ENCODE assay signal across 15 cellular contexts in the genomic region with DNA sequence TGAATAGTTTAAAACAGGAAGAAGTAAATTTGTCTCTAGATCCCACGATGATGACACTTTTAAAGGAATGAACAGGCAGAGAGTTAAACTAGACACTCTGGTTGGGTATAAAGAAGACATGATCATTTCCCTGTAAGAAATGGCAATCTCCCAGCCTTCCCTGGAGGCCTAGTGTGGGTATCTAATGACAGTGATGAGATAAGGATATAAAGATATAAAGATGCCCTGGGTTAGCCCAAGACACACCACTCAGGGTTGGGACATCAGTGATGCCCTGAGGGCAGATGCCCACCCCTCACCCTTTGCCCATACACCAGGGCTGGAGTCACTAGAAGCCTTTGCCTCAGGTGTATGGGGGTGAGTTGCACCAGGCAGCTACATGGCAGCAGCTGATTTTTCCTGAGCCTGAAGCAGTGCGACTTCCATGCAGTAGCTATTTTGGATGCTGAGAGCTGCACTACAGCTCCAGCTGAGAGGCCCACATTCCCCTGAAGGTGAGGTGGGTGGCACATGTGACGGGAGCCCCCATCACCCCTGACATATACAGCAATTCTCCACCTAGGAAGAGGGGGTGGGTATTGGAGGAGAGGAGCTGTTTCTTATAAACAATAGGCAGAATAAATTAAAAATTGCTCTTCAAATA.
A peak's percentile ranks its signal among the peaks of the same experiment; 100 is the strongest.
DNase-seq lines count a peak whose midpoint lies in the region; ATAC-seq and TF ChIP-seq lines count a peak whose summit lies in the region.
"Had no signal": no experiment of that assay in that cellular context is flagged by ENCODE, and none has a peak within 500 bp of the region (broad histone marks: within the 10 kb centered on the region; RNA-seq: fewer than 3 reads in every experiment).

No MANE protein-coding gene starts in this region.

- no peak overlapping the region for H3K4me3 Mint-ChIP-seq in endodermal cell
- no peak overlapping the region for H3K4me3 Mint-ChIP-seq in nephron progenitor cell
- H3K4me3 Mint-ChIP-seq: activated CD4-positive, alpha-beta memory T cell treated with anti-CD3 and anti-CD28 coated beads for 36 hours; activated naive CD4-positive, alpha-beta T cell treated with anti-CD3 and anti-CD28 coated beads, Interleukin-2, amount 10 ng/mL, durations not matched to agents 7 days and 5 days; natural killer cell treated with Interleukin-12 subunit alpha and Interleukin-12 subunit beta and Interleukin-15 and Interleukin-18, amount 100 ng/mL, for 72 hours; T-helper 1 cell treated with Interleukin-12 subunit alpha and Interleukin-12 subunit beta and Interleukin-4 antibody, amounts not matched to agents 30 μg/mL and 1 μg/mL, for 36 hours had no signal

- H3K36me3 ChIP-seq in endodermal cell (ENCODE audit: control insufficient read depth, insufficient read depth, low read length) = no peaks in the 10 kb centered on the region
- H3K36me3 ChIP-seq in Peyer's patch = no peaks in the 10 kb centered on the region
- H3K36me3 ChIP-seq in left lung = no peaks in the 10 kb centered on the region

- TF ChIP-seq CTCF in endodermal cell (conservative IDR thresholded peaks at IDR 0.05) (no peak), Peyer's patch (IDR thresholded peaks at IDR 0.05) (no peak), nephron progenitor cell (IDR thresholded peaks at IDR 0.05) (no peak), left lung (IDR thresholded peaks at IDR 0.05) (no peak)

- H3K27me3 ChIP-seq in endodermal cell (ENCODE audit: control insufficient read depth, insufficient read depth, low read length, poor library complexity, severe bottlenecking) (no peaks in the 10 kb centered on the region), Peyer's patch (no peaks in the 10 kb centered on the region), left lung (no peaks in the 10 kb centered on the region)

- H3K9me3 ChIP-seq in endodermal cell (ENCODE audit: control insufficient read depth, low read length) (no peaks in the 10 kb centered on the region), iPS-18c (ENCODE audit: control insufficient read depth, insufficient read depth, low read length) (no peaks in the 10 kb centered on the region), Peyer's patch (no peaks in the 10 kb centered on the region), left lung (no peaks in the 10 kb centered on the region)

- H3K27ac Mint-ChIP-seq in endodermal cell = no peak overlapping the region
- H3K27ac Mint-ChIP-seq in nephron progenitor cell = no peak overlapping the region
- H3K27ac Mint-ChIP-seq: activated CD4-positive, alpha-beta memory T cell treated with anti-CD3 and anti-CD28 coated beads for 36 hours; activated naive CD4-positive, alpha-beta T cell treated with anti-CD3 and anti-CD28 coated beads, Interleukin-2, amount 10 ng/mL, durations not matched to agents 7 days and 5 days; natural killer cell treated with Interleukin-12 subunit alpha and Interleukin-12 subunit beta and Interleukin-15 and Interleukin-18, amount 100 ng/mL, for 72 hours; T-helper 1 cell treated with Interleukin-12 subunit alpha and Interleukin-12 subunit beta and Interleukin-4 antibody, amounts not matched to agents 30 μg/mL and 1 μg/mL, for 36 hours had no signal

- peak; percentile 14 for DNase-seq in NCI-H69 (lab: John Stamatoyannopoulos, UW)
- DNase-seq in endodermal cell = no peak
- peak; percentile 8 for DNase-seq in retina
- DNase-seq in Peyer's patch = no peak
- no peak for DNase-seq in nephron progenitor cell
- DNase-seq in left lung = no peak
- DNase-seq: activated CD4-positive, alpha-beta memory T cell treated with anti-CD3 and anti-CD28 coated beads for 36 hours; activated naive CD4-positive, alpha-beta T cell treated with anti-CD3 and anti-CD28 coated beads, Interleukin-2, amount 10 ng/mL, durations not matched to agents 7 days and 5 days; GM23248; NCI-H1694 treated with DMSO at 0.1 percent for 48 hours; NCI-H446 had no signal

- H3K4me3 ChIP-seq in endodermal cell (ENCODE audit: low read length) (no peak overlapping the region), iPS-18c (ENCODE audit: insufficient read depth, low read depth, low read length) (0 out of 2 replicates have a peak overlapping the region, but pooled peaks have one; percentile 11), Peyer's patch (no peak overlapping the region), left lung (no peak overlapping the region)
- H3K4me3 ChIP-seq: GM23248 had no signal

- WGBS in endodermal cell (ENCODE audit: insufficient coverage in 1 of 2, insufficient read length in 1 of 2), 2 experiments = 83 to 88% methylated on average over 1 to 3 of the region's 3 CpGs

- H3K27ac ChIP-seq in endodermal cell (ENCODE audit: low read depth, low read length) (peak overlapping the region; percentile 62), Peyer's patch (peak overlapping the region in 1 of 4 donors; percentile 4), left lung (no peak overlapping the region)
- H3K27ac ChIP-seq: GM23248 had no signal

- no peaks in the 10 kb centered on the region for H3K27me3 Mint-ChIP-seq in endodermal cell (ENCODE audit: insufficient read depth)
- peaks cover 3% of the 10 kb centered on the region for H3K27me3 Mint-ChIP-seq in nephron progenitor cell (ENCODE audit: low read depth, poor library complexity)
- H3K27me3 Mint-ChIP-seq: activated naive CD4-positive, alpha-beta T cell treated with anti-CD3 and anti-CD28 coated beads, Interleukin-2, amount 10 ng/mL, durations not matched to agents 7 days and 5 days had no signal

- H3K9me3 Mint-ChIP-seq in endodermal cell = no peaks in the 10 kb centered on the region
- H3K9me3 Mint-ChIP-seq in nephron progenitor cell = no peaks in the 10 kb centered on the region
- H3K9me3 Mint-ChIP-seq: activated CD4-positive, alpha-beta memory T cell treated with anti-CD3 and anti-CD28 coated beads for 36 hours; activated naive CD4-positive, alpha-beta T cell treated with anti-CD3 and anti-CD28 coated beads, Interleukin-2, amount 10 ng/mL, durations not matched to agents 7 days and 5 days; natural killer cell treated with Interleukin-12 subunit alpha and Interleukin-12 subunit beta and Interleukin-15 and Interleukin-18, amount 100 ng/mL, for 72 hours; T-helper 1 cell treated with Interleukin-12 subunit alpha and Interleukin-12 subunit beta and Interleukin-4 antibody, amounts not matched to agents 30 μg/mL and 1 μg/mL, for 36 hours had no signal

- TF ChIP-seq POLR2A in Peyer's patch (IDR thresholded peaks at IDR 0.05) = no peak

- ATAC-seq in GM18873 (IDR thresholded peaks at IDR 0.05; ENCODE audit: low FRiP score, unreplicated experiment) (no peak), left lung (no peak)

- H3K4me1 ChIP-seq in endodermal cell (ENCODE audit: control insufficient read depth, insufficient read depth, low read length) (peaks cover 3% of the 10 kb centered on the region), Peyer's patch (peaks cover 0 to 8% (median 0%) of the 10 kb centered on the region in 4 donors), left lung (no peaks in the 10 kb centered on the region)

- H3K4me1 Mint-ChIP-seq in endodermal cell = peaks cover 15% of the 10 kb centered on the region
- peaks cover 17% of the 10 kb centered on the region for H3K4me1 Mint-ChIP-seq in nephron progenitor cell
- H3K4me1 Mint-ChIP-seq: activated naive CD4-positive, alpha-beta T cell treated with anti-CD3 and anti-CD28 coated beads, Interleukin-2, amount 10 ng/mL, durations not matched to agents 7 days and 5 days had no signal

- intact Hi-C loops in left lung (cut with DNase I) = no loop called here

- H3K9ac ChIP-seq in endodermal cell (ENCODE audit: extremely low read depth, low read length, poor library complexity, severe bottlenecking) = no peak overlapping the region
- H3K9ac ChIP-seq: GM23248 had no signal

- H3K36me3 Mint-ChIP-seq in endodermal cell (ENCODE audit: low read depth) (no peaks in the 10 kb centered on the region), nephron progenitor cell (ENCODE audit: low read depth) (no peaks in the 10 kb centered on the region)
- H3K36me3 Mint-ChIP-seq: activated CD4-positive, alpha-beta memory T cell treated with anti-CD3 and anti-CD28 coated beads for 36 hours; activated naive CD4-positive, alpha-beta T cell treated with anti-CD3 and anti-CD28 coated beads, Interleukin-2, amount 10 ng/mL, durations not matched to agents 7 days and 5 days; natural killer cell treated with Interleukin-12 subunit alpha and Interleukin-12 subunit beta and Interleukin-15 and Interleukin-18, amount 100 ng/mL, for 72 hours had no signal

Comparison
In these comparisons a context has a peak if more than half of its experiments do, and no peak if none do; other contexts are left out.
1. DNase-seq: peak in NCI-H69 (single experiment) and retina (single experiment); none in endodermal cell (single experiment), Peyer's patch (0 of 3), nephron progenitor cell (single experiment) and left lung (0 of 2).